Comparison of ENCODE assay signal across 5 cellular contexts in the genomic region with DNA sequence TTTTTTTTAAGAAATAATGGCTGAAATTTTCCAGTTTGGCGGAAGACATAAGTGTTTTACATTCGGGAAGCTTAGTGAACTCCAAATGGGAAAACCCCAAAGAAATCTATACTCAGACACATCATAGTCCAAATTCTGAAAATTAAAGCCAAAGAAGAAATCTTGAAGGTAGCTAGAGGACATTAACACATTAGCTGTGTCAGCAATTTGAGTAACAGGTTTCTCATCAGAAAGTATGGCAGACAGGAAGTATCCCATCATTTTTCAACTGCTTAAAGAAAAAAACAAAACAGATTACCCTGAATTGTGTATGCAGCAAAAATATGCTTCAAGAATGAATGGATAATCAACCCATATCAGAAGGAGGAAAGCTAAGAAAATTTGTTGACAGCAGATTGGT.
"Had no signal": no experiment of that assay in that cellular context is flagged by ENCODE, and none has a peak within 500 bp of the region (broad histone marks: within the 10 kb centered on the region; RNA-seq: fewer than 3 reads in every experiment).

No MANE protein-coding gene starts in this region.

- H3K4me2 ChIP-seq: GM23338 had no signal

- H3K4me3 Mint-ChIP-seq: GM23338, IgD-negative memory B cell had no signal

- H3K4me1 ChIP-seq: HAP-1 had no signal

- H3K4me1 Mint-ChIP-seq: GM23338, IgD-negative memory B cell had no signal

- H2AFZ ChIP-seq: GM23338 had no signal

- H3K4me3 ChIP-seq: GM23338, HAP-1 had no signal

- DNase-seq: H7, KG1 had no signal

- H3K36me3 ChIP-seq: HAP-1 had no signal

- ATAC-seq: GM23338 had no signal
